Comparison of ENCODE assay signal across 1 cellular context in the genomic region with DNA sequence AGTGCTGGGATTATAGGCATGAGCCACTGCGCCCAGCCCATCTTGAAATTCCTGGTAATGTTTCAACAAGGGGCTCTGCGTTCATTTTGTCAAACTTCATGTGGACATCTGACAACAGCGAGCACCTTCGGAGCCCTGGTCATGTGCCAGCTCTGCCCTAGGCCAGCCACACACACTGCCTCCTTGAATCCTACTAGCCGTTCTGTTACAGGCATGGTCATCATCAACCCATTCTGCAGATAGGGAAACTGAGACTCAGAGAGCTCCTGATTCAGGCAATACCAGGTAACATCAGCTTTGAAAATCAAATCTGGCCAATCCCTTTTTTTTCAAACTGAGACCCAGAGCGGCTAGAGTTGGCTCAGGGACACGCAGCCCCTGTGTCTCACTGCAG.
TF ChIP-seq lines count a peak whose summit lies in the region.

No MANE protein-coding gene starts in this region.

TF ChIP-seq in H1, 55 proteins besides CTCF, POLR2A, EP300 and RAD21:
- TF ChIP-seq KDM1A (IDR thresholded peaks at IDR 0.05; ENCODE audit: borderline replicate concordance, low read length) (peak; percentile 42; the same call in 1 of the 2 replicates), CREB1 (IDR thresholded peaks at IDR 0.05) (no peak)
TF ChIP-seq in H1: peak in this region for 1.
